Comparison of ENCODE assay signal across 8 cellular contexts in genomic region chr1:40143891-40144575, GRCh38. TPM values are rescaled to one million over a fixed set of nuclear protein-coding genes. Genes with fewer than 3 reads are reported as not detected.
DNase-seq lines count a peak whose midpoint lies in the region; ATAC-seq, FAIRE-seq and TF ChIP-seq lines count a peak whose summit lies in the region.

No MANE protein-coding gene starts in this region.

- H3K4me3 ChIP-seq in colonic mucosa: no peak overlapping the region
- no peak overlapping the region for H3K4me3 ChIP-seq in right lobe of liver

- WGBS in right lobe of liver (ENCODE audit: insufficient coverage, low coverage, low lambda C conversion rate, missing lambda C conversion rate): 14% methylated on average over 6 of the region's 7 CpGs

- FAIRE-seq in H54 (lab: Jason Lieb, UNC): peak; percentile 82

- H3K4me1 ChIP-seq in colonic mucosa (no peaks in the 10 kb centered on the region), right lobe of liver (no peaks in the 10 kb centered on the region)

- H3K27me3 ChIP-seq in colonic mucosa (no peaks in the 10 kb centered on the region), right lobe of liver (no peaks in the 10 kb centered on the region)

- no peak overlapping the region for H3K9ac ChIP-seq in colonic mucosa (ENCODE audit: low read depth in 2 of 2, low read length in 2 of 2)

- H3K27ac ChIP-seq in colonic mucosa (no peak overlapping the region), right lobe of liver (no peak overlapping the region)

- no peaks in the 10 kb centered on the region for H3K36me3 ChIP-seq in colonic mucosa
- H3K36me3 ChIP-seq in right lobe of liver: no peaks in the 10 kb centered on the region

- no peaks in the 10 kb centered on the region for H3K9me3 ChIP-seq in colonic mucosa
- no peaks in the 10 kb centered on the region for H3K9me3 ChIP-seq in right lobe of liver

- TF ChIP-seq CTCF in AG09319 (IDR thresholded peaks at IDR 0.05; ENCODE audit: low read depth, low read length): peak; percentile 85
- TF ChIP-seq CTCF in colonic mucosa (IDR thresholded peaks at IDR 0.05): peak; percentile 60
- TF ChIP-seq CTCF in right lobe of liver (IDR thresholded peaks at IDR 0.05): peak; percentile 68 to 81 (median 77)

- intact Hi-C loops in colonic mucosa (cut with DNase I) (loop anchor here (5.0 kb wide), 1 partner anchor 258 kb away; no protein-coding TSS in a partner anchor), right lobe of liver (cut with DNase I) (loop anchor here (10.0 kb wide), 1 partner anchor 171 kb away; the partner anchor contains the start of gene COL9A2 (in 2 of the 2))

- peak; percentile 32 for DNase-seq in AG09319 (ENCODE audit: extremely low read depth, low read depth)
- DNase-seq in H54 (ENCODE audit: insufficient read length, low spot score): peak; percentile 45
- peak; percentile 59 to 85 for DNase-seq in NCI-H446 (lab: John Stamatoyannopoulos, UW)
- peak; percentile 24 for DNase-seq in activated CD4-positive, alpha-beta T cell treated with anti-CD3 and anti-CD28 coated beads for 1 hour
- DNase-seq in colonic mucosa: peak; percentile 73
- DNase-seq in right lobe of liver: peak in 1 of 3 donors; percentile 69
- peak; percentile 36 for DNase-seq in stimulated activated CD8-positive, alpha-beta memory T cell treated with anti-CD3 and anti-CD28 coated beads, Interleukin-12 subunit alpha, Interleukin-12 subunit beta, amount 100 ng/mL, for 1 hour (ENCODE audit: low read depth)

- TF ChIP-seq POLR2A in H54 (IDR thresholded peaks at IDR 0.05; ENCODE audit: low read depth, low read length): no peak
- no peak for TF ChIP-seq POLR2A in right lobe of liver (IDR thresholded peaks at IDR 0.05)

- ATAC-seq in right lobe of liver: peak; percentile 93 to 95 (median 94)
- no peak for ATAC-seq in GM21529 (IDR thresholded peaks at IDR 0.05; ENCODE audit: unreplicated experiment)

RNA-seq across cellular contexts. Expression of gene RLF, which starts 17.2 kb away (rescaled TPM):
- total RNA-seq in colonic mucosa (10 to 100 TPM; 11.5 to 21.0 TPM), right lobe of liver (10 to 100 TPM in 1 of 6 experiments, 1 to 10 TPM in 5; 4.6 to 12.3 (median 6.0) TPM)

RNA-seq across cellular contexts. Expression of gene PPT1, which starts 47.0 kb away (rescaled TPM):
- total RNA-seq in colonic mucosa: 10 to 100 TPM; 25.7 to 37.7 TPM
- total RNA-seq in right lobe of liver: 10 to 100 TPM; 16.5 to 47.8 (median 33.1) TPM
